In the genomic region with DNA sequence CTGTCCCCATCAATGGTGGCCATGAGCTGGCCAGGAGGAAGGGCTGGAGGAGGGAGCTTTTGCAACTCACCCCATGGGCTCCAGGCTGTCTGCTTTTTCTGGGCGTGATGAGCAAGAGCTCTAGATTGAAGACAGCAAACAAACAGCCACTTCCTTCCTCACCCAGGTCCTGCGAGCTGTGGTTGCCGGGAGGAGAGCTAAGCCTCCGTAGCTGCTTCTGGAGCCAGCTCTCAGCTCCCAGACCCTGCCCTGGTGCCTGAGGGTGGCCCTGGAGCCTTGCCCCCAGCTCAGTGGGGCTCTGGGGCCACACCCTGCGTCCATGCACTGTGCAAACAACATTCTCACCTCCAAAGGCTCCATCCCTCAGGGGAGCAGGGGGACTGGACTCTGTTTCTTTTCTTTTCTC, we compare ENCODE assay signal across 8 cellular contexts. TPM values are rescaled to one million over a fixed set of nuclear protein-coding genes. Genes with fewer than 3 reads are reported as not detected.
A peak's percentile ranks its signal among the peaks of the same experiment; 100 is the strongest.
DNase-seq lines count a peak whose midpoint lies in the region; ATAC-seq and TF ChIP-seq lines count a peak whose summit lies in the region.

No MANE protein-coding gene starts in this region.

- TF ChIP-seq POLR2A in testis (IDR thresholded peaks at IDR 0.05), result no peak

- intact Hi-C loops in left ventricle myocardium inferior (cut with micrococcal nuclease), result no loop called here
- intact Hi-C loops in testis (cut with DNase I; ENCODE audit: low total_unique reads), result no loop called here

- H3K4me3 ChIP-seq in left ventricle myocardium inferior, result no peak overlapping the region
- no peak overlapping the region for H3K4me3 ChIP-seq in testis

- TF ChIP-seq CTCF in left ventricle myocardium inferior (IDR thresholded peaks at IDR 0.05; ENCODE audit: borderline replicate concordance) (no peak), testis (IDR thresholded peaks at IDR 0.05) (no peak)

- 63 to 69% methylated on average over 2 to 5 of the region's 5 CpGs for WGBS in testis, 2 donors

- no peak for ATAC-seq in GM21619 (IDR thresholded peaks at IDR 0.05; ENCODE audit: unreplicated experiment)

- DNase-seq in stimulated activated CD4-positive, alpha-beta T cell treated with anti-CD3 and anti-CD28 coated beads, Interleukin-1b, Interleukin-23, amount 100 ng/mL, for 48 hours, result peak; percentile 40
- DNase-seq in stimulated activated CD4-positive, alpha-beta T cell treated with anti-CD3 and anti-CD28 coated beads, Interleukin-2, amount 100 ng/mL, for 48 hours, result no peak
- DNase-seq in activated CD8-positive, alpha-beta memory T cell treated with anti-CD3 and anti-CD28 coated beads for 24 hours, result peak; percentile 75
- DNase-seq in left ventricle myocardium inferior, result peak; percentile 27
- peak; percentile 20 for DNase-seq in testis
- DNase-seq in DMS153 treated with DMSO at 0.1 percent for 48 hours (lab: John Stamatoyannopoulos, UW; ENCODE audit: unreplicated experiment), result no peak
- DNase-seq in DMS153 (lab: John Stamatoyannopoulos, UW), result no peak

- H3K27me3 ChIP-seq in left ventricle myocardium inferior (ENCODE audit: low read depth), result peaks cover 7% of the 10 kb centered on the region
- no peaks in the 10 kb centered on the region for H3K27me3 ChIP-seq in testis

- no peaks in the 10 kb centered on the region for H3K9me3 ChIP-seq in left ventricle myocardium inferior (replicated peaks)
- H3K9me3 ChIP-seq in testis, result no peaks in the 10 kb centered on the region

- H3K4me1 ChIP-seq in left ventricle myocardium inferior (peaks cover 6% of the 10 kb centered on the region), testis (no peaks in the 10 kb centered on the region)

- H3K36me3 ChIP-seq in left ventricle myocardium inferior, result no peaks in the 10 kb centered on the region
- H3K36me3 ChIP-seq in testis (ENCODE audit: low read depth, missing control alignments), result no peaks in the 10 kb centered on the region

- peak overlapping the region; percentile 44 for H3K27ac ChIP-seq in left ventricle myocardium inferior (replicated peaks)
- H3K27ac ChIP-seq in testis, result no peak overlapping the region

RNA-seq across cellular contexts. Expression of a gene that starts 6.2 kb away (rescaled TPM):
- total RNA-seq in left ventricle myocardium inferior, result 7.4 TPM
- total RNA-seq in testis, result 1 to 10 TPM; 4.7 to 6.7 TPM
- polyA plus RNA-seq in testis (ENCODE audit: insufficient read depth, low read depth, low replicate concordance), result 5.9 TPM

RNA-seq across cellular contexts. Expression of a gene that starts 39.5 kb away (rescaled TPM):
- total RNA-seq in left ventricle myocardium inferior (11.5 TPM), testis (10 to 100 TPM; 27.9 to 31.9 TPM)
- 7.2 TPM for polyA plus RNA-seq in testis (ENCODE audit: insufficient read depth, low read depth, low replicate concordance)

RNA-seq across cellular contexts. Expression of a gene that starts 57.0 kb away (rescaled TPM):
- total RNA-seq in left ventricle myocardium inferior (17.0 TPM), testis (10 to 100 TPM; 35.8 to 46.8 TPM)
- polyA plus RNA-seq in testis (ENCODE audit: insufficient read depth, low read depth, low replicate concordance), result 33.9 TPM

RNA-seq across cellular contexts. Expression of a gene that starts 59.4 kb away (rescaled TPM):
- total RNA-seq in left ventricle myocardium inferior (not detected), testis (1 to 10 TPM; 1.4 to 4.6 TPM)
- 4.0 TPM for polyA plus RNA-seq in testis (ENCODE audit: insufficient read depth, low read depth, low replicate concordance)

Comparison
In these comparisons a context has a peak if more than half of its experiments do, and no peak if none do; other contexts are left out.
1. DNase-seq: peak in stimulated activated CD4-positive, alpha-beta T cell treated with anti-CD3 and anti-CD28 coated beads, Interleukin-1b, Interleukin-23, amount 100 ng/mL, for 48 hours (single experiment), activated CD8-positive, alpha-beta memory T cell treated with anti-CD3 and anti-CD28 coated beads for 24 hours (single experiment), left ventricle myocardium inferior (single experiment) and testis (single experiment); none in stimulated activated CD4-positive, alpha-beta T cell treated with anti-CD3 and anti-CD28 coated beads, Interleukin-2, amount 100 ng/mL, for 48 hours (0 of 2), DMS153 treated with DMSO at 0.1 percent for 48 hours (single experiment) and DMS153 (single experiment).